Comparison of ENCODE assay signal across 8 cellular contexts in the genomic region with DNA sequence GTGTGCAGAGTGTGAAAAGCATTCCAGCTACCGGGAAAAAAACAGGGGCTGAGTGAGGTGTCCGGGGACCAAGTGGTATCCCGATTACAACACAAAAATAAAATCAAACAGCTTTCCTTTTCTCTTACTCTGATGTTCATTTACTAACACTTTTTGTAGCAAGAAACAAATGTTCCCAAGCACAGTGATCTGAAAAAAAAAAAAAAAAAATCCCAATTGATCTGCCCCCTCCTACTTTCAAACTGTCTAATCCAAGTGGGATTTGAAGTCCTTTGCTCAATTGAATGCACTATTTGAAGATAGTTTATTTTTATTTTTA. TPM values are rescaled to one million over a fixed set of nuclear protein-coding genes. Genes with fewer than 3 reads are reported as not detected.
DNase-seq lines count a peak whose midpoint lies in the region; ATAC-seq and TF ChIP-seq lines count a peak whose summit lies in the region.

No MANE protein-coding gene starts in this region.

- no peak overlapping the region for H3K4me3 ChIP-seq in CD4-positive, alpha-beta memory T cell (ENCODE audit: low read length in 2 of 2)
- peak overlapping the region; percentile 79 for H3K4me3 ChIP-seq in fibroblast of the aortic adventitia (ENCODE audit: low read depth, low read length)

- DNase-seq in CD4-positive, alpha-beta memory T cell: no peak
- DNase-seq in fibroblast of the aortic adventitia (ENCODE audit: low read depth) (no peak), progenitor cell of endocrine pancreas (ENCODE audit: low spot score, unreplicated experiment) (no peak), NCI-H2029 treated with DMSO at 0.1 percent for 48 hours (lab: John Stamatoyannopoulos, UW) (no peak), kidney glomerular epithelial cell (lab: John Stamatoyannopoulos, UW) (no peak)
- no peak for DNase-seq in effector CD4-positive, alpha-beta T cell

- no peak overlapping the region for H3K27ac ChIP-seq in CD4-positive, alpha-beta memory T cell (ENCODE audit: low read depth, low read length)
- H3K27ac ChIP-seq in VCaP: peak overlapping the region; percentile 94

- H3K4me1 ChIP-seq in CD4-positive, alpha-beta memory T cell (ENCODE audit: insufficient read depth, low read length): peaks cover 9% of the 10 kb centered on the region

- no peaks in the 10 kb centered on the region for H3K36me3 Mint-ChIP-seq in CD4-positive, alpha-beta memory T cell
- no peaks in the 10 kb centered on the region for H3K36me3 Mint-ChIP-seq in progenitor cell of endocrine pancreas (ENCODE audit: insufficient read depth)

- peak overlapping the region; percentile 39 to 84 (median 64) for H3K4me3 Mint-ChIP-seq in CD4-positive, alpha-beta memory T cell
- H3K4me3 Mint-ChIP-seq in progenitor cell of endocrine pancreas (ENCODE audit: low read depth): peak overlapping the region; percentile 79

- H3K27ac Mint-ChIP-seq in CD4-positive, alpha-beta memory T cell: no peak overlapping the region
- no peak overlapping the region for H3K27ac Mint-ChIP-seq in progenitor cell of endocrine pancreas

- H3K27me3 ChIP-seq in CD4-positive, alpha-beta memory T cell (ENCODE audit: insufficient read depth, low read length): peaks cover 12% of the 10 kb centered on the region

- H3K9me3 ChIP-seq in CD4-positive, alpha-beta memory T cell (ENCODE audit: control insufficient read depth in 1 of 2, low read length in 2 of 2): no peaks in the 10 kb centered on the region

- intact Hi-C loops in CD4-positive, alpha-beta memory T cell (cut with micrococcal nuclease): no loop called here

- POLR2A ChIA-PET in CD4-positive, alpha-beta memory T cell (lab: Charles Lee; ENCODE audit: partially characterized antibody): no interaction called here

- ATAC-seq in GM19463 (IDR thresholded peaks at IDR 0.05; ENCODE audit: unreplicated experiment): no peak

- CTCF ChIA-PET in CD4-positive, alpha-beta memory T cell (lab: Charles Lee; ENCODE audit: partially characterized antibody): no interaction called here

- peaks cover 42 to 43% of the 10 kb centered on the region in 2 donors for H3K27me3 Mint-ChIP-seq in CD4-positive, alpha-beta memory T cell
- peaks cover 34% of the 10 kb centered on the region for H3K27me3 Mint-ChIP-seq in progenitor cell of endocrine pancreas

- no peaks in the 10 kb centered on the region for H3K9me3 Mint-ChIP-seq in CD4-positive, alpha-beta memory T cell
- no peaks in the 10 kb centered on the region for H3K9me3 Mint-ChIP-seq in progenitor cell of endocrine pancreas (ENCODE audit: low read depth)

- peaks cover 6 to 23% (median 10%) of the 10 kb centered on the region in 4 donors for H3K4me1 Mint-ChIP-seq in CD4-positive, alpha-beta memory T cell
- H3K4me1 Mint-ChIP-seq in progenitor cell of endocrine pancreas (ENCODE audit: low read depth): peaks cover 23% of the 10 kb centered on the region

- no peaks in the 10 kb centered on the region for H3K36me3 ChIP-seq in CD4-positive, alpha-beta memory T cell (ENCODE audit: insufficient read depth, low read length)

- TF ChIP-seq CTCF in VCaP (conservative IDR thresholded peaks at IDR 0.05): no peak
- no peak for TF ChIP-seq CTCF in fibroblast of the aortic adventitia (IDR thresholded peaks at IDR 0.05; ENCODE audit: insufficient read depth, low read length)
- TF ChIP-seq CTCF in progenitor cell of endocrine pancreas (IDR thresholded peaks at IDR 0.05; ENCODE audit: unreplicated experiment): no peak

RNA-seq across cellular contexts. Expression of a gene that starts 1.3 kb away (rescaled TPM):
- total RNA-seq in CD4-positive, alpha-beta memory T cell: not detected
- under 1 TPM; 0.10 to 0.52 TPM for polyA plus RNA-seq in CD4-positive, alpha-beta memory T cell
- total RNA-seq in fibroblast of the aortic adventitia (ENCODE audit: low replicate concordance) (122 and 127 TPM in 2 replicates), progenitor cell of endocrine pancreas (13.4 and 15.6 TPM in 2 replicates)

Comparison
In these comparisons a context has a peak if more than half of its experiments do, and no peak if none do; other contexts are left out.
1. RNA of a gene that starts 1.3 kb away (total RNA-seq): 122 to 127 TPM in fibroblast of the aortic adventitia and 13.4 to 15.6 TPM in progenitor cell of endocrine pancreas; not detected in CD4-positive, alpha-beta memory T cell; every median in the first group is over 10 times any median in the second.